In the genomic region with DNA sequence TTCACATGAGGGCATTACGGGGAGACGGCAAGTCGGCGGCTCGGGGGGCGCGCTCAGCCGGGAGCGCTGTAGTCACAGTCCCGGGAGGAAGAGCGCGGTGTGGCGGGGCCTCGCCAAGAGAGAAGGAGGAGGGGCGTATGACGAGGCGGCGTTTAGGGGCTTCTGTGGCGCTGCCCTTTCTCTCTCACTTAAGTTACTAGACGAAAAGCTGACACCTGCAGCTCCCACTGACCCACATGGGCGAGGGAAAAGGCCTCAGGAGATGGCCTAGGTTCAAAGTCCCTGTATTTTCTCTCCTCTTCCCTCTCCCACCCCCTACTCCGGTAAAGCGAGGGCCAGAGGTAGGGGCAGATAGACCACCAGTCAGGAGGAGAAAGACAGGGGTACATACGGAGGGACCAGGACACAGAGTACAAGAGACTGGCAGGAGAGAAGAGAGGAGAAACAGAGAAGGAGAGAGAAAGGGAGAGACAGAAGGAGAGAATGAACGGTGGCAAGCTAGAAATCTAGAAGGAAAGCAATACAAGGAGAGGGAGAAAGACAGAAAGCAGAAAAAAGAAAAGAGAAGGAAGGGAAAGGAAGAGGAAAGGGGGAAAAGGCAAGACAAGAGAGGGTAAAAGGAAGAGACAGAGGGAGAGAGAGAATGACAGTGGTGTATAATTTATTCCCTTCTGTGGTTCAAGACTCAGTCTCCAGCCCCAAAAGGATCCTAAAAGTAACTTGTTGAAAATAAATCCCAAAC, we compare ENCODE assay signal across 24 cellular contexts. TPM values are rescaled to one million over a fixed set of nuclear protein-coding genes. Genes with fewer than 3 reads are reported as not detected.
DNase-seq lines count a peak whose midpoint lies in the region; ATAC-seq, FAIRE-seq and TF ChIP-seq lines count a peak whose summit lies in the region.
"Had no signal": no experiment of that assay in that cellular context is flagged by ENCODE, and none has a peak within 500 bp of the region (broad histone marks: within the 10 kb centered on the region; RNA-seq: fewer than 3 reads in every experiment).

No MANE protein-coding gene starts in this region.

- no peak for FAIRE-seq in GM12878 (lab: Jason Lieb, UNC)

- no peak overlapping the region for H2AFZ ChIP-seq in GM12878 (ENCODE audit: control insufficient read depth, low read depth, low read length)

- ATAC-seq in GM12878 (no peak), GM18873 (IDR thresholded peaks at IDR 0.05; ENCODE audit: low FRiP score, unreplicated experiment) (no peak)
- no peak for ATAC-seq in naive thymus-derived CD4-positive, alpha-beta T cell
- ATAC-seq in stimulated activated naive B cell treated with anti-CD40 and anti-IgM and Interleukin-4, amounts not matched to agents 10 μg/mL and 1 μg/mL and 100 μg/mL, for 72 hours (replicated peaks), result no peak
- ATAC-seq: esophagus mucosa had no signal

- no TSS peak for BruUV-seq in GM12878 (replicated peaks; lab: Mats Ljungman, UMichigan)

- TF ChIP-seq POLR2A in GM12878 (IDR thresholded peaks at IDR 0.05; ENCODE audit: low read depth, low read length), result no peak

- TF ChIP-seq EP300 in GM12878 (IDR thresholded peaks at IDR 0.05; ENCODE audit: borderline replicate concordance in 1 of 2, control insufficient read depth in 1 of 2, low read depth in 2 of 2, low read length in 2 of 2), result no peak

- SMC1A ChIA-PET in GM12878 (lab: Charles Lee; ENCODE audit: uncharacterized antibody, unreplicated experiment), result interaction anchor here (0.7 kb wide), 1 partner anchor 1459 kb away, joined by 3 read pairs; no protein-coding TSS in a partner anchor

- H3K27ac ChIP-seq in GM12878 (ENCODE audit: control insufficient read depth, insufficient read depth), result no peak overlapping the region
- H3K27ac ChIP-seq in naive thymus-derived CD4-positive, alpha-beta T cell (ENCODE audit: low read depth, low read length), result no peak overlapping the region
- H3K27ac ChIP-seq: BLaER1, brain microvascular endothelial cell, Peyer's patch, SK-N-MC, thyroid gland had no signal

- no peak for DNase-seq in T-helper 1 cell
- no peak for DNase-seq in GM12878 (ENCODE audit: low read depth, low spot score)
- DNase-seq in naive thymus-derived CD4-positive, alpha-beta T cell, result no peak
- DNase-seq in stimulated activated naive B cell treated with anti-CD40 and anti-IgM and Interleukin-4, amounts not matched to agents 10 μg/mL and 1 μg/mL and 100 μg/mL, for 72 hours, result no peak
- no peak for DNase-seq in NCI-H524 (lab: John Stamatoyannopoulos, UW)
- DNase-seq in central memory CD4-positive, alpha-beta T cell, result no peak
- DNase-seq: 8988T; activated CD4-positive, alpha-beta T cell treated with anti-CD3 and anti-CD28 coated beads, Interleukin-2, amount 50 U/mL, for 1 hour; activated T-cell treated with anti-CD3 and anti-CD28 coated beads, Interleukin-2, amount 50 U/mL, for 24 hours; brain microvascular endothelial cell; DMS53; HCEC 1CT; NCI-H1417 treated with DMSO at 0.1 percent for 48 hours; NCI-H82; Peyer's patch; stimulated activated CD4-positive, alpha-beta T cell treated with anti-CD3 and anti-CD28 coated beads, Interleukin-4, amount 100 ng/mL, for 24 hours; thyroid gland had no signal

- H3K36me3 ChIP-seq in GM12878 (ENCODE audit: control insufficient read depth in 2 of 2, insufficient read depth in 2 of 2, low read length in 1 of 2), result no peaks in the 10 kb centered on the region
- H3K36me3 ChIP-seq in naive thymus-derived CD4-positive, alpha-beta T cell (ENCODE audit: control insufficient read depth in 2 of 3, insufficient read depth in 3 of 3, low read length in 3 of 3), result no peaks in the 10 kb centered on the region
- H3K36me3 ChIP-seq: Peyer's patch, thyroid gland had no signal

- no peaks in the 10 kb centered on the region; the same call in 2 of the 3 replicates for H3K9me3 ChIP-seq in GM12878 (replicated peaks; ENCODE audit: control insufficient read depth, insufficient read depth, low read length)
- no peaks in the 10 kb centered on the region for H3K9me3 ChIP-seq in naive thymus-derived CD4-positive, alpha-beta T cell (ENCODE audit: control insufficient read depth in 2 of 3, low read length in 3 of 3)
- H3K9me3 ChIP-seq: Peyer's patch, thyroid gland had no signal

- H3K27me3 ChIP-seq in GM12878 (replicated peaks in 1 of 2; ENCODE audit: control insufficient read depth in 2 of 2, insufficient read depth in 2 of 2, low read length in 1 of 2), result peaks cover 43 to 54% of the 10 kb centered on the region in 2 experiments
- H3K27me3 ChIP-seq in naive thymus-derived CD4-positive, alpha-beta T cell (ENCODE audit: control insufficient read depth in 2 of 2, insufficient read depth in 2 of 2, low read length in 2 of 2), result peaks cover 3 to 4% of the 10 kb centered on the region in 2 donors
- H3K27me3 ChIP-seq: brain microvascular endothelial cell had no signal

- H3K36me3 Mint-ChIP-seq in T-helper 1 cell treated with Interleukin-12 subunit alpha and Interleukin-12 subunit beta and Interleukin-4 antibody, amounts not matched to agents 30 μg/mL and 1 μg/mL, for 36 hours (ENCODE audit: low read depth), result peaks cover 2% of the 10 kb centered on the region
- H3K36me3 Mint-ChIP-seq in naive thymus-derived CD4-positive, alpha-beta T cell, result peaks cover 0 to 4% (median 0%) of the 10 kb centered on the region in 5 donors
- H3K36me3 Mint-ChIP-seq in stimulated activated naive B cell treated with anti-CD40 and anti-IgM and Interleukin-4, amounts not matched to agents 10 μg/mL and 1 μg/mL and 100 μg/mL, for 72 hours, result no peaks in the 10 kb centered on the region
- H3K36me3 Mint-ChIP-seq: activated naive CD4-positive, alpha-beta T cell treated with anti-CD3 and anti-CD28 coated beads, Interleukin-2, amount 50 U/mL, for 24 hours had no signal

- H3K4me1 ChIP-seq in GM12878 (ENCODE audit: control insufficient read depth, insufficient read depth, low read length), result no peaks in the 10 kb centered on the region
- H3K4me1 ChIP-seq in naive thymus-derived CD4-positive, alpha-beta T cell (ENCODE audit: control insufficient read depth in 2 of 2, insufficient read depth in 2 of 2, low read length in 2 of 2), result peaks cover 0 to 4% of the 10 kb centered on the region in 2 donors

- TF ChIP-seq CTCF in GM12878 (IDR thresholded peaks at IDR 0.05 in 2 of 3, conservative IDR thresholded peaks at IDR 0.05 in 1 of 3; ENCODE audit: control insufficient read depth in 2 of 3, extremely low read depth in 1 of 3, insufficient read depth in 1 of 3, low read depth in 3 of 3, low read length in 3 of 3), result no peak

- H3K9me3 Mint-ChIP-seq in T-helper 1 cell treated with Interleukin-12 subunit alpha and Interleukin-12 subunit beta and Interleukin-4 antibody, amounts not matched to agents 30 μg/mL and 1 μg/mL, for 36 hours, result no peaks in the 10 kb centered on the region
- H3K9me3 Mint-ChIP-seq in naive thymus-derived CD4-positive, alpha-beta T cell, result no peaks in the 10 kb centered on the region
- H3K9me3 Mint-ChIP-seq in stimulated activated naive B cell treated with anti-CD40 and anti-IgM and Interleukin-4, amounts not matched to agents 10 μg/mL and 1 μg/mL and 100 μg/mL, for 72 hours, result no peaks in the 10 kb centered on the region
- H3K9me3 Mint-ChIP-seq: activated naive CD4-positive, alpha-beta T cell treated with anti-CD3 and anti-CD28 coated beads, Interleukin-2, amount 50 U/mL, for 24 hours; activated T-cell treated with anti-CD3 and anti-CD28 coated beads, Interleukin-2, amount 50 U/mL, for 24 hours had no signal

- H3K4me2 ChIP-seq in GM12878 (ENCODE audit: control insufficient read depth, insufficient read depth), result no peak overlapping the region
- H3K4me2 ChIP-seq: BLaER1 had no signal

- H3K4me3 Mint-ChIP-seq in T-helper 1 cell treated with Interleukin-12 subunit alpha and Interleukin-12 subunit beta and Interleukin-4 antibody, amounts not matched to agents 30 μg/mL and 1 μg/mL, for 36 hours, result peak overlapping the region; percentile 23
- H3K4me3 Mint-ChIP-seq in naive thymus-derived CD4-positive, alpha-beta T cell, result peak overlapping the region in 7 of 10 donors; percentile 1 to 81 (median 22)
- H3K4me3 Mint-ChIP-seq in stimulated activated naive B cell treated with anti-CD40 and anti-IgM and Interleukin-4, amounts not matched to agents 10 μg/mL and 1 μg/mL and 100 μg/mL, for 72 hours, result peak overlapping the region in 1 of 2 donors; percentile 0
- H3K4me3 Mint-ChIP-seq: activated naive CD4-positive, alpha-beta T cell treated with anti-CD3 and anti-CD28 coated beads, Interleukin-2, amount 50 U/mL, for 24 hours had no signal

- no peak for TF ChIP-seq RAD21 in GM12878 (IDR thresholded peaks at IDR 0.05; ENCODE audit: insufficient read depth, low read depth, low read length)

- CTCF ChIA-PET in GM12878 (lab: Yijun Ruan, JAX), result no interaction called here
- CTCF ChIA-PET in naive thymus-derived CD4-positive, alpha-beta T cell (lab: Charles Lee), result no interaction called here

- H3K4me3 ChIP-seq in GM12878, result no peak overlapping the region
- no peak overlapping the region for H3K4me3 ChIP-seq in naive thymus-derived CD4-positive, alpha-beta T cell (ENCODE audit: low read length)
- H3K4me3 ChIP-seq: BLaER1, SK-N-MC had no signal

- H3K27me3 Mint-ChIP-seq in T-helper 1 cell treated with Interleukin-12 subunit alpha and Interleukin-12 subunit beta and Interleukin-4 antibody, amounts not matched to agents 30 μg/mL and 1 μg/mL, for 36 hours (ENCODE audit: low read depth), result peaks cover 94% of the 10 kb centered on the region
- H3K27me3 Mint-ChIP-seq in naive thymus-derived CD4-positive, alpha-beta T cell, result peaks cover 54 to 89% (median 68%) of the 10 kb centered on the region in 5 donors
- H3K27me3 Mint-ChIP-seq in stimulated activated naive B cell treated with anti-CD40 and anti-IgM and Interleukin-4, amounts not matched to agents 10 μg/mL and 1 μg/mL and 100 μg/mL, for 72 hours, result peaks cover 80 to 97% of the 10 kb centered on the region in 2 donors

- peaks cover 3% of the 10 kb centered on the region for H3K4me1 Mint-ChIP-seq in T-helper 1 cell treated with Interleukin-12 subunit alpha and Interleukin-12 subunit beta and Interleukin-4 antibody, amounts not matched to agents 30 μg/mL and 1 μg/mL, for 36 hours (ENCODE audit: low read depth)
- H3K4me1 Mint-ChIP-seq in naive thymus-derived CD4-positive, alpha-beta T cell, result peaks cover 14 to 54% (median 38%) of the 10 kb centered on the region in 7 donors
- peaks cover 41 to 80% of the 10 kb centered on the region in 2 donors for H3K4me1 Mint-ChIP-seq in stimulated activated naive B cell treated with anti-CD40 and anti-IgM and Interleukin-4, amounts not matched to agents 10 μg/mL and 1 μg/mL and 100 μg/mL, for 72 hours

- intact Hi-C loops in GM12878 (cut with micrococcal nuclease; ENCODE audit: unreplicated experiment), result no loop called here
- intact Hi-C loops in naive thymus-derived CD4-positive, alpha-beta T cell (cut with micrococcal nuclease), result loop anchor here in 1 of 2 donors (5.0 kb wide), 1 partner anchor 203 kb away; no protein-coding TSS in a partner anchor

- H3K9ac ChIP-seq in GM12878 (ENCODE audit: control insufficient read depth, insufficient read depth, low read length), result no peak overlapping the region
- H3K9ac ChIP-seq: BLaER1 had no signal

- in situ Hi-C loops in GM12878 (cut with MboI), result no loop called here

- H3K27ac Mint-ChIP-seq in T-helper 1 cell treated with Interleukin-12 subunit alpha and Interleukin-12 subunit beta and Interleukin-4 antibody, amounts not matched to agents 30 μg/mL and 1 μg/mL, for 36 hours, result no peak overlapping the region
- H3K27ac Mint-ChIP-seq in naive thymus-derived CD4-positive, alpha-beta T cell, result no peak overlapping the region
- peak overlapping the region; percentile 7 for H3K27ac Mint-ChIP-seq in stimulated activated naive B cell treated with anti-CD40 and anti-IgM and Interleukin-4, amounts not matched to agents 10 μg/mL and 1 μg/mL and 100 μg/mL, for 72 hours
- H3K27ac Mint-ChIP-seq: activated naive CD4-positive, alpha-beta T cell treated with anti-CD3 and anti-CD28 coated beads, Interleukin-2, amount 50 U/mL, for 24 hours; activated T-cell treated with anti-CD3 and anti-CD28 coated beads, Interleukin-2, amount 50 U/mL, for 24 hours had no signal

- H4K20me1 ChIP-seq in GM12878 (ENCODE audit: control insufficient read depth, insufficient read depth), result no peaks in the 10 kb centered on the region
- H4K20me1 ChIP-seq: BLaER1 had no signal

- H3K79me2 ChIP-seq in GM12878 (ENCODE audit: control insufficient read depth, insufficient read depth, low read length), result no peaks in the 10 kb centered on the region

- WGBS in GM12878 (ENCODE audit: insufficient coverage, insufficient replicate concordance, low lambda C conversion rate, missing lambda C conversion rate), result 19% methylated on average over 25 of the region's 25 CpGs

- POLR2A ChIA-PET in GM12878 (lab: Charles Lee), result no interaction called here
- POLR2A ChIA-PET in naive thymus-derived CD4-positive, alpha-beta T cell (lab: Charles Lee), result no interaction called here

- RAD21 ChIA-PET in GM12878 (lab: Charles Lee; ENCODE audit: unreplicated experiment), result no interaction called here

RNA-seq across cellular contexts. Expression of a gene that starts 3.8 kb away (rescaled TPM):
- total RNA-seq in GM12878 (2013; cell fraction: nucleolus; rRNA removed), result not detected in 2 replicates
- not detected in 2 replicates for total RNA-seq in GM12878 (2014; rRNA removed)
- not detected in 2 replicates for total RNA-seq in GM12878 (2014; rRNA removed; fragmentation: Illumina TruSeq; extraction: Trizol)
- total RNA-seq in GM12878 (2021), result not detected in 2 replicates
- not detected for polyA plus RNA-seq in GM12878 (2011; ENCODE audit: low read depth)
- not detected in 2 replicates for polyA plus RNA-seq in GM12878 (2011; rRNA removed)
- not detected in 2 replicates for polyA plus RNA-seq in GM12878 (2011; cell fraction: cytosol; rRNA removed)
- not detected in 2 replicates for polyA plus RNA-seq in GM12878 (2011; cell fraction: nucleus; rRNA removed)
- not detected in 2 replicates for polyA plus RNA-seq in GM12878 (2012)
- not detected in 2 replicates for polyA plus RNA-seq in GM12878 (2014; fragmentation: Illumina TruSeq; extraction: Trizol)
- polyA plus RNA-seq in GM12878 (2014; fragmentation: Nextera tagmentation; extraction: Ambion mirVana), result not detected
- polyA plus RNA-seq in GM12878 (2014; rRNA removed), result not detected in 2 replicates
- not detected for polyA plus RNA-seq in GM12878 (2016; fragmentation: Nextera tagmentation; extraction: Ambion mirVana)
- polyA minus RNA-seq in GM12878 (2011; rRNA and poly(A)+ RNA removed), result not detected in 2 replicates
- polyA minus RNA-seq in GM12878 (2011; cell fraction: cytosol; rRNA and poly(A)+ RNA removed), result 0.42 TPM in 1 of 2 replicates, not detected in the other
- not detected in 2 replicates for polyA minus RNA-seq in GM12878 (2011; cell fraction: nucleus; rRNA and poly(A)+ RNA removed)
- not detected for total RNA-seq in naive thymus-derived CD4-positive, alpha-beta T cell
- not detected for polyA plus RNA-seq in naive thymus-derived CD4-positive, alpha-beta T cell
- total RNA-seq: dermis blood vessel endothelial cell, Peyer's patch had no signal
